10 cellular contexts compared by ENCODE assay signal in genomic region chr15:99014066-99014802, GRCh38. TPM values are rescaled to one million over a fixed set of nuclear protein-coding genes. Genes with fewer than 3 reads are reported as not detected.
DNase-seq lines count a peak whose midpoint lies in the region; ATAC-seq and TF ChIP-seq lines count a peak whose summit lies in the region.
"Not testable (repeated sequence)": the region's sequence is repeated elsewhere in the genome, so short reads cannot be mapped to it uniquely, and the experiment has no call there.
"Had no signal": no experiment of that assay in that cellular context is flagged by ENCODE, and none has a peak within 500 bp of the region (broad histone marks: within the 10 kb centered on the region; RNA-seq: fewer than 3 reads in every experiment).

No MANE protein-coding gene starts in this region.

- peaks cover 48% of the 10 kb centered on the region for H3K4me1 ChIP-seq in SJSA1 (replicated peaks)
- H3K4me1 ChIP-seq in endodermal cell (ENCODE audit: control insufficient read depth, insufficient read depth, low read length); iPS-20b (ENCODE audit: insufficient read depth, low read length); osteoblast (ENCODE audit: insufficient read depth, low read length): not testable (repeated sequence)
- peaks cover 9 to 16% of the 10 kb centered on the region in 2 donors for H3K4me1 ChIP-seq in thyroid gland

- H3K4me1 Mint-ChIP-seq in CD4-positive, alpha-beta T cell (ENCODE audit: low read depth); activated naive CD4-positive, alpha-beta T cell treated with anti-CD3 and anti-CD28 coated beads, Interleukin-2, amount 50 U/mL, for 24 hours: not testable (repeated sequence)
- peaks cover 61% of the 10 kb centered on the region for H3K4me1 Mint-ChIP-seq in HFFc6 (ENCODE audit: low read depth)
- H3K4me1 Mint-ChIP-seq in endodermal cell: peaks cover 14% of the 10 kb centered on the region

- H3K27ac Mint-ChIP-seq in CD4-positive, alpha-beta T cell; HFFc6; activated naive CD4-positive, alpha-beta T cell treated with anti-CD3 and anti-CD28 coated beads, Interleukin-2, amount 50 U/mL, for 24 hours; endodermal cell: not testable (repeated sequence)

- not testable (repeated sequence) for H3K9me3 ChIP-seq in CD4-positive, alpha-beta T cell (ENCODE audit: control insufficient read depth, low read length); SJSA1 (replicated peaks); endodermal cell (ENCODE audit: control insufficient read depth, low read length); iPS-20b (ENCODE audit: insufficient read depth, low read depth, low read length); osteoblast (ENCODE audit: low read depth, low read length); thyroid gland

- not testable (repeated sequence) for ATAC-seq in CD4-positive, alpha-beta T cell (ENCODE audit: poor library complexity)

- not testable (repeated sequence) for H3K9ac ChIP-seq in endodermal cell (ENCODE audit: extremely low read depth, low read length, poor library complexity, severe bottlenecking); iPS-20b (ENCODE audit: low read depth, low read length)

- H3K27ac ChIP-seq in CD4-positive, alpha-beta T cell (ENCODE audit: low read depth, low read length); SJSA1; endodermal cell (ENCODE audit: low read depth, low read length); iPS-20b (ENCODE audit: low read length); osteoblast (ENCODE audit: low read depth, low read length): not testable (repeated sequence)
- H3K27ac ChIP-seq in thyroid gland: peak overlapping the region; percentile 84 to 96 (median 94)

- WGBS in endodermal cell (ENCODE audit: insufficient coverage in 1 of 2, insufficient read length in 1 of 2), 2 experiments: 3 to 10% methylated on average over 6 to 21 of the region's 36 CpGs
- 25 to 26% methylated on average over 24 to 25 of the region's 36 CpGs for WGBS in thyroid gland, 2 donors

- not testable (repeated sequence) for H2AFZ ChIP-seq in osteoblast (ENCODE audit: low read length)

- H3K4me3 ChIP-seq in SJSA1 (peak overlapping the region; percentile 48), endodermal cell (ENCODE audit: low read length) (peak overlapping the region; percentile 79), iPS-20b (ENCODE audit: low read length) (peak overlapping the region; percentile 77; the same call in 1 of the 2 replicates), osteoblast (ENCODE audit: insufficient read depth, low read length) (peak overlapping the region; percentile 68), thyroid gland (replicated peaks in 1 of 3) (peak overlapping the region in 2 of 3 donors; percentile 27 to 36)

- H4K20me1 ChIP-seq in osteoblast (ENCODE audit: insufficient read depth, low read length): not testable (repeated sequence)

- peaks cover 24% of the 10 kb centered on the region for H3K27me3 ChIP-seq in CD4-positive, alpha-beta T cell (ENCODE audit: control insufficient read depth, insufficient read depth, low read length)
- not testable (repeated sequence) for H3K27me3 ChIP-seq in SJSA1 (replicated peaks); osteoblast (ENCODE audit: insufficient read depth, low read length); thyroid gland
- peaks cover 26% of the 10 kb centered on the region for H3K27me3 ChIP-seq in endodermal cell (ENCODE audit: control insufficient read depth, insufficient read depth, low read length, poor library complexity, severe bottlenecking)
- peaks cover 18% of the 10 kb centered on the region for H3K27me3 ChIP-seq in iPS-20b (ENCODE audit: insufficient read depth, low read length)

- not testable (repeated sequence) for H3K79me2 ChIP-seq in osteoblast (ENCODE audit: insufficient read depth, low read length)

- intact Hi-C loops in CD4-positive, alpha-beta T cell (cut with DNase I, micrococcal nuclease); thyroid gland (cut with DNase I): not testable (repeated sequence)

- not testable (repeated sequence) for DNase-seq in CD4-positive, alpha-beta T cell; HFFc6; SJSA1 (ENCODE audit: low read depth in 1 of 2, low spot score in 2 of 2); osteoblast (ENCODE audit: insufficient read length, low spot score, missing footprints)
- DNase-seq in endodermal cell (peak; percentile 79), thyroid gland (peak; percentile 70 to 78)

- POLR2A ChIA-PET in CD4-positive, alpha-beta T cell (lab: Charles Lee): not testable (repeated sequence)

- not testable (repeated sequence) for H3K27me3 Mint-ChIP-seq in CD4-positive, alpha-beta T cell; HFFc6 (ENCODE audit: insufficient read depth)
- H3K27me3 Mint-ChIP-seq in activated naive CD4-positive, alpha-beta T cell treated with anti-CD3 and anti-CD28 coated beads, Interleukin-2, amount 50 U/mL, for 24 hours: peaks cover 25% of the 10 kb centered on the region
- H3K27me3 Mint-ChIP-seq in endodermal cell (ENCODE audit: insufficient read depth): peaks cover 29% of the 10 kb centered on the region

- not testable (repeated sequence) for H3K9me3 Mint-ChIP-seq in CD4-positive, alpha-beta T cell; HFFc6; activated naive CD4-positive, alpha-beta T cell treated with anti-CD3 and anti-CD28 coated beads, Interleukin-2, amount 50 U/mL, for 24 hours; endodermal cell

- peak overlapping the region; percentile 81 for H3K4me2 ChIP-seq in osteoblast (ENCODE audit: insufficient read depth, low read length)

- CTCF ChIA-PET in CD4-positive, alpha-beta T cell (lab: Charles Lee): not testable (repeated sequence)

- peak in 1 of 2 donors; percentile 8 for TF ChIP-seq POLR2A in thyroid gland (IDR thresholded peaks at IDR 0.05)

- not testable (repeated sequence) for H3K36me3 Mint-ChIP-seq in CD4-positive, alpha-beta T cell (ENCODE audit: low read depth); HFFc6 (ENCODE audit: low read depth); activated naive CD4-positive, alpha-beta T cell treated with anti-CD3 and anti-CD28 coated beads, Interleukin-2, amount 50 U/mL, for 24 hours; endodermal cell (ENCODE audit: low read depth)

- not testable (repeated sequence) for H3K36me3 ChIP-seq in SJSA1; endodermal cell (ENCODE audit: control insufficient read depth, insufficient read depth, low read length); iPS-20b (ENCODE audit: insufficient read depth, low read depth, low read length); osteoblast (ENCODE audit: insufficient read depth, low read length); thyroid gland

- not testable (repeated sequence) for TF ChIP-seq CTCF in CD4-positive, alpha-beta T cell (IDR thresholded peaks at IDR 0.05); HFFc6 (IDR thresholded peaks at IDR 0.05); endodermal cell (conservative IDR thresholded peaks at IDR 0.05); osteoblast (IDR thresholded peaks at IDR 0.05; ENCODE audit: extremely low read depth, low read depth, low read length); thyroid gland (IDR thresholded peaks at IDR 0.05)

- peak overlapping the region; percentile 72 for H3K4me3 Mint-ChIP-seq in CD4-positive, alpha-beta T cell
- H3K4me3 Mint-ChIP-seq in HFFc6: peak overlapping the region; percentile 79
- H3K4me3 Mint-ChIP-seq in activated naive CD4-positive, alpha-beta T cell treated with anti-CD3 and anti-CD28 coated beads, Interleukin-2, amount 50 U/mL, for 24 hours: peak overlapping the region; percentile 68
- peak overlapping the region; percentile 63 for H3K4me3 Mint-ChIP-seq in endodermal cell

RNA-seq across cellular contexts. Expression of gene PGPEP1L, which starts 6.6 kb away (rescaled TPM):
- total RNA-seq in CD4-positive, alpha-beta T cell: not detected
- total RNA-seq in HFFc6 (2021; fragmentation: NEBNext Ultra II Directional; extraction: Animal tissue kit (Norgen Biotek cat#: 25700)): not detected
- not detected in 2 replicates for total RNA-seq in SJSA1 (2014; rRNA removed; shearing (Covaris generic))
- not detected for total RNA-seq in endodermal cell
- polyA plus RNA-seq in endodermal cell (2013, experiment 1 of 2): not detected
- polyA plus RNA-seq in endodermal cell (2013, experiment 2 of 2): not detected
- total RNA-seq in osteoblast: not detected in 2 replicates
- total RNA-seq in thyroid gland: not detected
- total RNA-seq: activated CD8-positive, alpha-beta memory T cell treated with anti-CD3 and anti-CD28 coated beads for 36 hours; tibial nerve had no signal
